In the genomic region with DNA sequence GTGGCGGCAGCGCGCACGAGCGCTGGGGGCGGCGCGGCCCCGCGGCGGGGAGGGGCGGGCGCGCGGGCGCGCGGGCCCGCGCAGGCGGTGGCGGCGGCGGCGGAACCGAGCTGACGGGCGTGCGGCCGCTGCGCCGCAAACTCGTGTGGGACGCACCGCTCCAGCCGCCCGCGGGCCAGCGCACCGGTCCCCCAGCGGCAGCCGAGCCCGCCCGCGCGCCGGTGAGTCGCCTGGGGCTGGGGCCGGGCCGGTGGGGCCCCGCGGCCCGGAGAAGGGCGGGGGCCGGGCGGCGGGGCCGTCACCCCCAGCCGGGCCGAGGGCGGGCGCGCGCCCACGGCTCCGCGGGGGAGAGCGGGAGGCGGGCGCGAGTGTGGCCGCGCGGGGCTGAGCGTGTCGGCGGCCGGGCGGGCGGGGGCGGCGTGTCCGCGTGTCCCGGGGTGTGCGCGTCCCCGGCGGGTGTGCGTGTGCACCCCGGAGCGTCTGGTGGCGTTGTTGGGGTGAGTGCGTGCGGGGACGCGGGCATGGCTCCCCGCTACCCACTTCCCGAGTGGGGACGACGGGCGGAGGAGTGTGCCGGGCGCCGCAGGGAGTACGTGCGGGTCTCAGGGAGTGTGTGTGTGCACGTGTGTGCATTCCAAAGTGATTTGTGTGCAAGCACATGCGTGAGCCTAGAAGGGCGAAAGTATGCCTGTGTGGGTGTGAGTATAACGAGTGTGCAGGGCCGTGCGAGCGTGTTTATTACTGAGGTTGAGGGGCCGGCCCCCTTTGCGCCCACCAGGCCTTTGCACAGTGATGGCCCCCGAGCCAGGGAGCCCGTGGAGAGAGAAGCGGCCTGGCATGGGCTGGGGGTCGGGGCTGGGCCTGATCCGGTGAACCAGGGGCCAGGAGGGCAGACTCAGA, we compare ENCODE assay signal across 8 cellular contexts. TPM values are rescaled to one million over a fixed set of nuclear protein-coding genes. Genes with fewer than 3 reads are reported as not detected.
A peak's percentile ranks its signal among the peaks of the same experiment; 100 is the strongest.
DNase-seq lines count a peak whose midpoint lies in the region; ATAC-seq and TF ChIP-seq lines count a peak whose summit lies in the region.

Gene NEK6 (plus strand): TSS at position 85 of the 900 bp plus-strand sequence. CDS start 44,016 bp downstream, outside the sequence.

- no peak for TF ChIP-seq POLR2A in lower leg skin (IDR thresholded peaks at IDR 0.05)

- 1 to 2% methylated on average over 33 to 34 of the region's 121 CpGs for WGBS in lower leg skin, 2 donors

- peaks cover 17 to 35% (median 30%) of the 10 kb centered on the region in 11 experiments; a peak in 19 of 22 replicates for H4K20me1 ChIP-seq in BLaER1 treated with 17β-estradiol and CSF1 and Interleukin-3, amounts not matched to agents 10 nM and 100 nM

- peak; percentile 15 for ATAC-seq in stimulated activated naive CD8-positive, alpha-beta T cell treated with anti-CD3 and anti-CD28 coated beads, Interleukin-15, Interleukin-2, amounts not matched to agents 100 U/mL and 50 U/mL, for 24 hours
- no peak for ATAC-seq in GM21360 (IDR thresholded peaks at IDR 0.05; ENCODE audit: unreplicated experiment)

- peaks cover 0 to 6% (median 0%) of the 10 kb centered on the region in 11 experiments; a peak in 1 of 22 replicates for H3K27me3 ChIP-seq in BLaER1 treated with 17β-estradiol and CSF1 and Interleukin-3, amounts not matched to agents 10 nM and 100 nM
- no peaks in the 10 kb centered on the region for H3K27me3 ChIP-seq in HAP-1 (ENCODE audit: low read depth)

- H3K4me3 ChIP-seq in BLaER1 treated with 17β-estradiol and CSF1 and Interleukin-3, amounts not matched to agents 10 nM and 100 nM, result peak within 1 kb of the TSS; percentile 66 to 94 (median 88)
- H3K4me3 ChIP-seq in HAP-1 (peak within 1 kb of the TSS; percentile 73), coronary artery (peak within 1 kb of the TSS; percentile 98), lower leg skin (ENCODE audit: low read depth, poor library complexity, severe bottlenecking) (peak within 1 kb of the TSS; percentile 67)

- DNase-seq in HAP-1 (ENCODE audit: low spot score in 2 of 2) (peak in 1 of 2 experiments; percentile 45), UCSD-AML1 (lab: John Stamatoyannopoulos, UW; ENCODE audit: unreplicated experiment) (peak; percentile 52), coronary artery (ENCODE audit: low spot score) (no peak), lower leg skin (ENCODE audit: low spot score in 2 of 2) (no peak), NOMO-1 treated with dmso at 0.1 percent for 144 hours (lab: John Stamatoyannopoulos, UW; ENCODE audit: unreplicated experiment) (no peak)
- DNase-seq in stimulated activated naive CD8-positive, alpha-beta T cell treated with anti-CD3 and anti-CD28 coated beads, Interleukin-15, Interleukin-2, amounts not matched to agents 100 U/mL and 50 U/mL, for 24 hours, result peak; percentile 45

- in situ Hi-C loops in HAP-1 (cut with MboI; ENCODE audit: low sequenced_read_pairs), result no loop called here

- H3K36me3 ChIP-seq in BLaER1 treated with 17β-estradiol and CSF1 and Interleukin-3, amounts not matched to agents 10 nM and 100 nM, result peaks cover 0 to 11% (median 3%) of the 10 kb centered on the region in 11 experiments; a peak in 16 of 22 replicates
- peaks cover 2% of the 10 kb centered on the region; the same call in 1 of the 2 replicates for H3K36me3 ChIP-seq in HAP-1 (replicated peaks)

- H3K9me3 ChIP-seq in BLaER1 treated with 17β-estradiol and CSF1 and Interleukin-3, amounts not matched to agents 10 nM and 100 nM (replicated peaks in 1 of 11), result no peaks in the 10 kb centered on the region
- no peaks in the 10 kb centered on the region for H3K9me3 ChIP-seq in HAP-1

- H3K9ac ChIP-seq in BLaER1 treated with 17β-estradiol and CSF1 and Interleukin-3, amounts not matched to agents 10 nM and 100 nM, result peak within 1 kb of the TSS; percentile 80 to 93 (median 88)

- TF ChIP-seq CTCF in coronary artery (IDR thresholded peaks at IDR 0.05), result no peak
- TF ChIP-seq CTCF in lower leg skin (IDR thresholded peaks at IDR 0.05), result no peak

- H3K4me2 ChIP-seq in BLaER1 treated with 17β-estradiol and CSF1 and Interleukin-3, amounts not matched to agents 10 nM and 100 nM, result peak within 1 kb of the TSS; percentile 90 to 99 (median 94)

- intact Hi-C loops in lower leg skin (cut with DNase I; ENCODE audit: low total_unique reads), result no loop called here

- H3K27ac ChIP-seq in BLaER1 treated with 17β-estradiol and CSF1 and Interleukin-3, amounts not matched to agents 10 nM and 100 nM, result peak within 1 kb of the TSS; percentile 65 to 90 (median 86)
- H3K27ac ChIP-seq in coronary artery, result peak within 1 kb of the TSS; percentile 81 to 96

- peaks cover 64 to 89% (median 85%) of the 10 kb centered on the region in 10 experiments for H3K4me1 ChIP-seq in BLaER1 treated with 17β-estradiol and CSF1 and Interleukin-3, amounts not matched to agents 10 nM and 100 nM
- H3K4me1 ChIP-seq in HAP-1, result peaks cover 30% of the 10 kb centered on the region

RNA-seq across cellular contexts. Expression of gene NEK6, which starts in this region (rescaled TPM):
- total RNA-seq in lower leg skin, result 10 to 100 TPM in 2 of 4 donors, 1 to 10 TPM in 2; 6.0 to 14.7 (median 9.1) TPM

Comparison
In these comparisons a context has a peak if more than half of its experiments do, and no peak if none do; other contexts are left out.
1. DNase-seq: peak in UCSD-AML1 (single experiment) and stimulated activated naive CD8-positive, alpha-beta T cell treated with anti-CD3 and anti-CD28 coated beads, Interleukin-15, Interleukin-2, amounts not matched to agents 100 U/mL and 50 U/mL, for 24 hours (single experiment); none in coronary artery (single experiment), lower leg skin (0 of 2) and NOMO-1 treated with dmso at 0.1 percent for 144 hours (single experiment).
2. Peak in every context shown above with its lines, with median percentiles within 50 percentile points of each other: H3K4me3 ChIP-seq.